ENCODE assay signal across 21 cellular contexts in the genomic region with DNA sequence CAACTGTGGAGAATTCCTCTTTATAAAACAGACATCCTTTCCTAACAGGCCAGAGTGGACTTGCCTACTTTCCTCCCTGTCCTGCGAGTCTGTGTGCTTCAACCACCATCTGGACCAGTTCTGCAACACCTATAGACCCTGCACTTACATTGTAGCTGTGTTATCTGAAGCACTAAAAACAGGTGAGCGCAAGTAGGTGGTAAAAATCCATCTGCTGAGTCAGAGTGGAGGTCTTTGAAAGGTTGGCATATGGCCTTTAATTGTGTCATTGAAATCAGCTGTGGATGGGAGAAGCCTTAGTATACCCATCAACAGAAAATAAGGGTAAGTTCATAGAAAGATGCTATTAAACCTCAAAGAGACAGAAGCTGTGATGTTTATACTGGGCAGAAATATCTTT. TPM values are rescaled to one million over a fixed set of nuclear protein-coding genes. Genes with fewer than 3 reads are reported as not detected.
DNase-seq lines count a peak whose midpoint lies in the region.
"Had no signal": no experiment of that assay in that cellular context is flagged by ENCODE, and none has a peak within 500 bp of the region (broad histone marks: within the 10 kb centered on the region; RNA-seq: fewer than 3 reads in every experiment).

No MANE protein-coding gene starts in this region.

- H3K9ac ChIP-seq in trophoblast cell (ENCODE audit: low read length), result no peak overlapping the region

- no peak overlapping the region for H4K12ac ChIP-seq in trophoblast cell (ENCODE audit: low read depth, low read length)

- H3K27me3 ChIP-seq in trophoblast cell (ENCODE audit: insufficient read depth, low read length) (no peaks in the 10 kb centered on the region), H7 (ENCODE audit: control insufficient read depth, insufficient read depth, low read length) (no peaks in the 10 kb centered on the region)

- H4K8ac ChIP-seq in trophoblast cell (ENCODE audit: low read depth, low read length), result no peak overlapping the region

- H3K9me3 ChIP-seq in trophoblast cell (ENCODE audit: insufficient read depth, low read depth, low read length), result no peaks in the 10 kb centered on the region

- no peak overlapping the region for H2BK120ac ChIP-seq in trophoblast cell (ENCODE audit: insufficient read depth, low read length, poor library complexity)

- H3K4me1 ChIP-seq in trophoblast cell (ENCODE audit: control insufficient read depth in 1 of 2, insufficient read depth in 2 of 2, low read length in 2 of 2), result peaks cover 0 to 2% of the 10 kb centered on the region in 2 experiments

- H3K14ac ChIP-seq in trophoblast cell (ENCODE audit: low read length), result no peak overlapping the region

- H3K4me2 ChIP-seq in trophoblast cell (ENCODE audit: low read length), result no peak overlapping the region

- H3K27ac ChIP-seq in cingulate gyrus (ENCODE audit: low read depth, low read length) (peak overlapping the region; percentile 98), trophoblast cell (ENCODE audit: low read depth, low read length) (no peak overlapping the region)
- H3K27ac ChIP-seq: C4-2B had no signal

- no peak overlapping the region for H4K91ac ChIP-seq in trophoblast cell (ENCODE audit: low read depth, low read length)

- H2BK12ac ChIP-seq in trophoblast cell (ENCODE audit: low read length), result no peak overlapping the region

- no peak overlapping the region for H3K18ac ChIP-seq in trophoblast cell (ENCODE audit: low read length)

- H2BK5ac ChIP-seq in trophoblast cell (ENCODE audit: low read depth, low read length, poor library complexity), result no peak overlapping the region

- H3K23ac ChIP-seq in trophoblast cell (ENCODE audit: low read length), result peak overlapping the region; percentile 22

- H2AK5ac ChIP-seq in trophoblast cell (ENCODE audit: low read length), result no peak overlapping the region

- no peak overlapping the region for H3K4ac ChIP-seq in trophoblast cell (ENCODE audit: low read depth, low read length)

- H3K36me3 ChIP-seq in trophoblast cell (ENCODE audit: control insufficient read depth in 1 of 2, insufficient read depth in 2 of 2, low read length in 2 of 2) (no peaks in the 10 kb centered on the region), H7 (replicated peaks; ENCODE audit: control insufficient read depth, insufficient read depth, low read length) (no peaks in the 10 kb centered on the region)

- H3K79me2 ChIP-seq in trophoblast cell (ENCODE audit: control insufficient read depth, insufficient read depth, low read length, poor library complexity), result no peaks in the 10 kb centered on the region

- no peak overlapping the region for H3K4me3 ChIP-seq in trophoblast cell (ENCODE audit: low read depth, low read length)
- no peak overlapping the region for H3K4me3 ChIP-seq in H7 (ENCODE audit: insufficient read depth, low read depth, low read length)
- H3K4me3 ChIP-seq: GM12878 had no signal

- no peaks in the 10 kb centered on the region for H3K79me1 ChIP-seq in trophoblast cell (ENCODE audit: low read length)

- H2AFZ ChIP-seq in trophoblast cell (ENCODE audit: insufficient read depth, low read length, poor library complexity), result no peak overlapping the region

- WGBS in trophoblast cell (ENCODE audit: extremely low coverage, insufficient coverage, insufficient read length), result no CpG with 5 or more reads among the region's 2 CpGs

- DNase-seq in NCI-H146 (lab: John Stamatoyannopoulos, UW) (peak; percentile 39), NCI-H748 (lab: John Stamatoyannopoulos, UW; ENCODE audit: unreplicated experiment) (peak; percentile 75), trophoblast cell (no peak), SIG-M5 treated with dmso at 0.1 percent for 504 hours (lab: John Stamatoyannopoulos, UW; ENCODE audit: unreplicated experiment) (no peak), H7 (no peak)
- no peak for DNase-seq in activated CD8-positive, alpha-beta memory T cell treated with anti-CD3 and anti-CD28 coated beads, Interleukin-2, amount 50 U/mL, for 48 hours
- DNase-seq: DMS 273 treated with DMSO at 0.1 percent for 48 hours, GDM1, HCEC 1CT, Karpas-422, MM.1S, NCI-H1092 treated with DMSO at 0.1 percent for 48 hours, NCI-H1694 treated with DMSO at 0.1 percent for 48 hours, NCI-H2107, NCI-H446, NCI-H82, Right ventricle myocardium superior had no signal

RNA-seq across cellular contexts. Expression of gene NALCN, which starts 7.6 kb away (rescaled TPM):
- 0.19 and 0.35 TPM in 2 replicates for polyA plus RNA-seq in trophoblast cell (2013)
- 0.07 TPM in 2 replicates for total RNA-seq in H7 (2014; rRNA removed; shearing (Covaris generic))
- total RNA-seq: GM12878, HT-29 had no signal

RNA-seq across cellular contexts. Expression of gene ITGBL1, which starts 28.6 kb away (rescaled TPM):
- polyA plus RNA-seq in trophoblast cell (2013), result 0.10 and 0.14 TPM in 2 replicates
- total RNA-seq in H7 (2014; rRNA removed; shearing (Covaris generic)), result 0.03 TPM in 1 of 2 replicates, not detected in the other
- total RNA-seq: HT-29 had no signal

Comparison
In these comparisons a context has a peak if more than half of its experiments do, and no peak if none do; other contexts are left out.
1. DNase-seq: peak in NCI-H146 (single experiment) and NCI-H748 (single experiment); none in trophoblast cell (0 of 2), SIG-M5 treated with dmso at 0.1 percent for 504 hours (single experiment), activated CD8-positive, alpha-beta memory T cell treated with anti-CD3 and anti-CD28 coated beads, Interleukin-2, amount 50 U/mL, for 48 hours (single experiment) and H7 (single experiment).